Comparison of ENCODE assay signal across 8 cellular contexts in genomic region chr19:46785980-46786235, GRCh38. TPM values are rescaled to one million over a fixed set of nuclear protein-coding genes. Genes with fewer than 3 reads are reported as not detected.
DNase-seq lines count a peak whose midpoint lies in the region; ATAC-seq and TF ChIP-seq lines count a peak whose summit lies in the region.

No MANE protein-coding gene starts in this region.

- H3K9ac ChIP-seq in fibroblast of lung (ENCODE audit: insufficient read depth, low read length), result peak overlapping the region; percentile 89

- DNase-seq in GM12864 (ENCODE audit: low read depth) (no peak), RWPE2 (ENCODE audit: low spot score) (no peak), fibroblast of lung (ENCODE audit: low read depth in 2 of 2) (no peak), renal cortical epithelial cell (ENCODE audit: low read depth) (peak; percentile 29), NCI-H146 (lab: John Stamatoyannopoulos, UW) (no peak), NCI-H2227 (lab: John Stamatoyannopoulos, UW; ENCODE audit: unreplicated experiment) (no peak), GM20000 (ENCODE audit: low spot score) (no peak)

- H3K27ac ChIP-seq in RWPE2 (ENCODE audit: poor library complexity, severe bottlenecking) (peak overlapping the region; percentile 98), fibroblast of lung (ENCODE audit: insufficient read depth, low read length) (peak overlapping the region; percentile 98)

- no peaks in the 10 kb centered on the region for H3K27me3 ChIP-seq in RWPE2 (ENCODE audit: insufficient read depth, poor library complexity, severe bottlenecking)
- no peaks in the 10 kb centered on the region for H3K27me3 ChIP-seq in fibroblast of lung (ENCODE audit: control insufficient read depth, insufficient read depth, low read length)

- no peak for ATAC-seq in RWPE2 (ENCODE audit: low read depth)
- ATAC-seq in GM21723 (IDR thresholded peaks at IDR 0.05; ENCODE audit: unreplicated experiment), result no peak

- H3K4me2 ChIP-seq in fibroblast of lung (ENCODE audit: extremely low read depth, insufficient read depth, low read length), result peak overlapping the region; percentile 86

- H3K36me3 ChIP-seq in RWPE2 (ENCODE audit: low read depth) (peaks cover 62% of the 10 kb centered on the region), fibroblast of lung (ENCODE audit: control insufficient read depth, insufficient read depth, low read length) (peaks cover 14% of the 10 kb centered on the region)

- TF ChIP-seq CTCF in GM12864 (IDR thresholded peaks at IDR 0.05; ENCODE audit: low read depth, low read length, missing control alignments) (no peak), RWPE2 (IDR thresholded peaks at IDR 0.05; ENCODE audit: poor library complexity, severe bottlenecking) (no peak), fibroblast of lung (conservative IDR thresholded peaks at IDR 0.05 in 1 of 2, IDR thresholded peaks at IDR 0.05 in 1 of 2; ENCODE audit: low read depth in 1 of 2, low read length in 2 of 2) (no peak), GM20000 (IDR thresholded peaks at IDR 0.05; ENCODE audit: extremely low read depth, missing control alignments) (no peak)

- H2AFZ ChIP-seq in fibroblast of lung (ENCODE audit: low read length), result no peak overlapping the region

- peaks cover 29% of the 10 kb centered on the region for H3K4me1 ChIP-seq in RWPE2 (ENCODE audit: insufficient read depth, poor library complexity, severe bottlenecking)
- peaks cover 9% of the 10 kb centered on the region for H3K4me1 ChIP-seq in fibroblast of lung (ENCODE audit: control insufficient read depth, extremely low read depth, insufficient read depth, low read length)

- H3K4me3 ChIP-seq in GM12864 (ENCODE audit: low read depth, low read length), result peak overlapping the region; percentile 94
- H3K4me3 ChIP-seq in RWPE2 (ENCODE audit: severe bottlenecking), result peak overlapping the region; percentile 80
- H3K4me3 ChIP-seq in fibroblast of lung (replicated peaks in 1 of 4; ENCODE audit: control extremely low read depth in 1 of 4, insufficient read depth in 1 of 4, low read depth in 3 of 4, low read length in 4 of 4), result peak overlapping the region; percentile 82 to 99 (median 92)

- H3K79me2 ChIP-seq in fibroblast of lung (ENCODE audit: control insufficient read depth, insufficient read depth, low read length), result peaks cover 60% of the 10 kb centered on the region

- no peaks in the 10 kb centered on the region for H4K20me1 ChIP-seq in fibroblast of lung (ENCODE audit: control insufficient read depth, extremely low read depth, insufficient read depth, low read length)

- H3K9me3 ChIP-seq in RWPE2 (ENCODE audit: severe bottlenecking) (no peaks in the 10 kb centered on the region), fibroblast of lung (ENCODE audit: control insufficient read depth, insufficient read depth, low read depth, low read length) (no peaks in the 10 kb centered on the region)

RNA-seq across cellular contexts. Expression of gene SLC1A5, which starts 2.5 kb away (rescaled TPM):
- total RNA-seq in fibroblast of lung (171 and 281 TPM in 2 replicates), renal cortical epithelial cell (75.0 and 92.7 TPM in 2 replicates)
- 107 and 114 TPM in 2 replicates for polyA plus RNA-seq in fibroblast of lung
- 124 and 153 TPM in 2 replicates for polyA plus RNA-seq in fibroblast of lung (2012)
- polyA minus RNA-seq in fibroblast of lung (ENCODE audit: low replicate concordance), result 345 and 412 TPM in 2 replicates

RNA-seq across cellular contexts. Expression of gene STRN4, which starts 39.7 kb away (rescaled TPM):
- total RNA-seq in fibroblast of lung, result 52.9 and 56.0 TPM in 2 replicates
- 33.7 and 39.9 TPM in 2 replicates for polyA plus RNA-seq in fibroblast of lung
- polyA plus RNA-seq in fibroblast of lung (2012), result 49.4 and 56.7 TPM in 2 replicates
- 136 TPM in 2 replicates for polyA minus RNA-seq in fibroblast of lung (ENCODE audit: low replicate concordance)
- total RNA-seq in renal cortical epithelial cell, result 47.4 and 91.6 TPM in 2 replicates

RNA-seq across cellular contexts. Expression of gene FKRP, which starts 40.1 kb away (rescaled TPM):
- 9.8 and 12.2 TPM in 2 replicates for total RNA-seq in fibroblast of lung
- 11.8 and 15.1 TPM in 2 replicates for polyA plus RNA-seq in fibroblast of lung
- 16.8 and 19.6 TPM in 2 replicates for polyA plus RNA-seq in fibroblast of lung (2012)
- polyA minus RNA-seq in fibroblast of lung (ENCODE audit: low replicate concordance), result 7.3 and 9.9 TPM in 2 replicates
- total RNA-seq in renal cortical epithelial cell, result 19.4 and 22.4 TPM in 2 replicates
